ENCODE assay signal across 1 cellular context in the genomic region with DNA sequence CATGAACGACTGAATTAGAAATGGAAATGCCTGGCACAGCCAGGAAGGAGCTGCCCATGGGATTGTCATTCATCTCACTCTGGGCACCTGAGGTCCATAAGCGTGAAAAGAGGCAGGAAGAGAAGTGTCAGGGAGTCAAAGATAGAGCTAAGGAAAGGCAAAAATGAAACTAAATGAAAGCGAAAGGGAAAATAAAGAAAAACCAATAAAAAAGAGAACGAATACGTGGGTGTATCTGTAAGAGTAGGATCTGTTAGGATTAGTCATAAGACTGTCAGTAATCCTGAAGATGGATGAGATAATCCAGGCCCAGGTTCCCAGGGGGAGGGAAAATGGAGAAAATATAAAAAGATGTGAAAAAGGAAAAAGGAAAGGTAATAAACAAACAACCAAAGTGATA.
TF ChIP-seq lines count a peak whose summit lies in the region.

No MANE protein-coding gene starts in this region.

TF ChIP-seq in HEK293T, 16 proteins besides CTCF, POLR2A, EP300 and RAD21:
- TF ChIP-seq ZNF384 (IDR thresholded peaks at IDR 0.05) = no peak
- TF ChIP-seq PKNOX1 (IDR thresholded peaks at IDR 0.05) = peak; percentile 59; the same call in 1 of the 2 replicates
